In the genomic region with DNA sequence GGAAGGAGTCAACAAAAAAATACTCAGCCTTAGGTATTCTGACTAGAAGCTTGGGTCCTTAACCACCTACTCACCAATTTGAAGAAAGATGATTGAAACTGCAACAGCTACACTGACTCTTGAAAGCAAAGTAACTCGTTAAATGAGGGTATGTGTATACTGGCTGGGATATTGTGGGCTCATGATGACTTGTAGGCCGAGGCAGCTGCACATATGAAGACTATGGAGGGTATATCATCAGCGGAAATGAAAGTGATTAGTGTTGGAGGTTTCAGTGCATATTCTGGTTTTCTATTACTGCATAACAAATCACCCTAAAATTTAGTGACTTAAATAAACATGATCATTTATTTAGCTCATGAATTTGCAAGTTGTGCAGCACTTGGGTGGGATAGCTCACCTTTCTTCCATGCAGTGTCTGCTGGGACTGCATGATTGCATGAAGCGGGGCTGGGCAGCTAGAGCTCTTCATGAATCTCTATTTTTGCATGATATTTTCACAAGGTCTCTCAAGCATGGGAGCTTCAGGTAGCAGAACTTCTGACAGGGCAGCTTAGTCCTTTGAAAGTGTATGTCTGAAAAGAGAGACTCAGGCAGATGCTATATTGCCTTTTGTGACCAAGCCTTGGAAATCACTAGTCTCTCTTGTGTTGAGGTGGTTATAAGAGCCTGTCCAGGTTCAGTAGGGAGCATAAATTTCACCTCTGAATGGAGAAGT, we compare ENCODE assay signal across 12 cellular contexts.
DNase-seq lines count a peak whose midpoint lies in the region; ATAC-seq and TF ChIP-seq lines count a peak whose summit lies in the region.
"Had no signal": no experiment of that assay in that cellular context is flagged by ENCODE, and none has a peak within 500 bp of the region (broad histone marks: within the 10 kb centered on the region; RNA-seq: fewer than 3 reads in every experiment).

No MANE protein-coding gene starts in this region.

- CTCF ChIA-PET in activated naive CD4-positive, alpha-beta T cell treated with anti-CD3 and anti-CD28 coated beads, Interleukin-2, amount 10 ng/mL, durations not matched to agents 7 days and 5 days (lab: Charles Lee) = interaction anchor here (1.5 kb wide), 1 partner anchor 36 kb away, joined by 7 read pairs; no protein-coding TSS in a partner anchor

- no peaks in the 10 kb centered on the region for H3K79me2 ChIP-seq in Karpas-422 (ENCODE audit: low read length)

- peak; percentile 98 for ATAC-seq in HG02763 (IDR thresholded peaks at IDR 0.05; ENCODE audit: unreplicated experiment)
- peak; percentile 97 for ATAC-seq in stimulated activated naive CD8-positive, alpha-beta T cell treated with anti-CD3 and anti-CD28 coated beads, Interleukin-15, Interleukin-2, amounts not matched to agents 100 U/mL and 50 U/mL, for 24 hours
- no peak for ATAC-seq in gastrocnemius medialis
- ATAC-seq: pancreas had no signal

- H4K20me1 ChIP-seq in Karpas-422 (ENCODE audit: insufficient read depth, low read depth, low read length) = no peaks in the 10 kb centered on the region

- H3K9me3 Mint-ChIP-seq in activated naive CD4-positive, alpha-beta T cell treated with anti-CD3 and anti-CD28 coated beads, Interleukin-2, amount 10 ng/mL, durations not matched to agents 7 days and 5 days = no peaks in the 10 kb centered on the region
- H3K9me3 Mint-ChIP-seq: stimulated activated naive CD8-positive, alpha-beta T cell treated with anti-CD3 and anti-CD28 coated beads, Interleukin-15, Interleukin-2, amounts not matched to agents 100 ng/mL and 50 ng/mL, for 24 hours; T-helper 1 cell treated with Interleukin-12 subunit alpha and Interleukin-12 subunit beta and Interleukin-4 antibody, amounts not matched to agents 30 μg/mL and 1 μg/mL, for 36 hours had no signal

- H3K9ac ChIP-seq in Karpas-422 (ENCODE audit: low read length) = no peak overlapping the region

- TF ChIP-seq CTCF in gastrocnemius medialis (IDR thresholded peaks at IDR 0.05 in 4 of 5, conservative IDR thresholded peaks at IDR 0.05 in 1 of 5) = no peak
- no peak for TF ChIP-seq CTCF in left ventricle myocardium inferior (IDR thresholded peaks at IDR 0.05; ENCODE audit: borderline replicate concordance)

- DNase-seq in activated naive CD4-positive, alpha-beta T cell treated with anti-CD3 and anti-CD28 coated beads, Interleukin-2, amount 10 ng/mL, durations not matched to agents 7 days and 5 days = no peak
- DNase-seq in activated naive CD4-positive, alpha-beta T cell (lab: John Stamatoyannopoulos, UW) = no peak
- DNase-seq in Karpas-422 = peak; percentile 89
- no peak for DNase-seq in stimulated activated naive CD8-positive, alpha-beta T cell treated with anti-CD3 and anti-CD28 coated beads, Interleukin-15, Interleukin-2, amounts not matched to agents 100 U/mL and 50 U/mL, for 24 hours
- DNase-seq in COR-L47 (lab: John Stamatoyannopoulos, UW) = no peak
- DNase-seq in gastrocnemius medialis = no peak
- no peak for DNase-seq in left ventricle myocardium inferior
- DNase-seq: NCI-H1105 treated with DMSO at 0.1 percent for 48 hours, pancreas had no signal

- no peaks in the 10 kb centered on the region for H3K27me3 ChIP-seq in Karpas-422 (ENCODE audit: low read length)
- no peaks in the 10 kb centered on the region for H3K27me3 ChIP-seq in gastrocnemius medialis
- no peaks in the 10 kb centered on the region for H3K27me3 ChIP-seq in left ventricle myocardium inferior (ENCODE audit: low read depth)
- H3K27me3 ChIP-seq: pancreas had no signal

- H3K4me1 Mint-ChIP-seq in activated naive CD4-positive, alpha-beta T cell treated with anti-CD3 and anti-CD28 coated beads, Interleukin-2, amount 10 ng/mL, durations not matched to agents 7 days and 5 days = peaks cover 56% of the 10 kb centered on the region

- no peak overlapping the region for H2AFZ ChIP-seq in Karpas-422 (ENCODE audit: low read length)

- no peaks in the 10 kb centered on the region for H3K27me3 Mint-ChIP-seq in activated naive CD4-positive, alpha-beta T cell treated with anti-CD3 and anti-CD28 coated beads, Interleukin-2, amount 10 ng/mL, durations not matched to agents 7 days and 5 days

- H3K4me1 ChIP-seq in Karpas-422 (ENCODE audit: low read length) (peaks cover 19% of the 10 kb centered on the region), gastrocnemius medialis (peaks cover 20 to 21% of the 10 kb centered on the region in 2 donors), left ventricle myocardium inferior (peaks cover 9% of the 10 kb centered on the region)

- peaks cover 42% of the 10 kb centered on the region for H3K36me3 Mint-ChIP-seq in activated naive CD4-positive, alpha-beta T cell treated with anti-CD3 and anti-CD28 coated beads, Interleukin-2, amount 10 ng/mL, durations not matched to agents 7 days and 5 days

- H3K9me3 ChIP-seq in Karpas-422 (ENCODE audit: low read length) (no peaks in the 10 kb centered on the region), gastrocnemius medialis (no peaks in the 10 kb centered on the region), left ventricle myocardium inferior (replicated peaks) (no peaks in the 10 kb centered on the region)
- H3K9me3 ChIP-seq: pancreas had no signal

- intact Hi-C loops in gastrocnemius medialis (cut with DNase I; ENCODE audit: low total_unique reads) (no loop called here), left ventricle myocardium inferior (cut with micrococcal nuclease) (no loop called here)

- 0 out of 2 replicates have a peak overlapping the region, but pooled peaks have one; percentile 5 for H3K4me3 ChIP-seq in Karpas-422 (ENCODE audit: low read length)
- H3K4me3 ChIP-seq in gastrocnemius medialis = no peak overlapping the region
- H3K4me3 ChIP-seq in left ventricle myocardium inferior = no peak overlapping the region
- H3K4me3 ChIP-seq: pancreas had no signal

- peak overlapping the region; percentile 29; the same call in 1 of the 2 replicates for H3K27ac ChIP-seq in Karpas-422 (ENCODE audit: low read length)
- H3K27ac ChIP-seq in gastrocnemius medialis = no peak overlapping the region
- H3K27ac ChIP-seq in left ventricle myocardium inferior (replicated peaks) = no peak overlapping the region
- H3K27ac ChIP-seq: pancreas had no signal

- H3K27ac Mint-ChIP-seq in activated naive CD4-positive, alpha-beta T cell treated with anti-CD3 and anti-CD28 coated beads, Interleukin-2, amount 10 ng/mL, durations not matched to agents 7 days and 5 days = peak overlapping the region; percentile 20
- H3K27ac Mint-ChIP-seq: stimulated activated naive CD8-positive, alpha-beta T cell treated with anti-CD3 and anti-CD28 coated beads, Interleukin-15, Interleukin-2, amounts not matched to agents 100 ng/mL and 50 ng/mL, for 24 hours; T-helper 1 cell treated with Interleukin-12 subunit alpha and Interleukin-12 subunit beta and Interleukin-4 antibody, amounts not matched to agents 30 μg/mL and 1 μg/mL, for 36 hours had no signal

- no peak overlapping the region for H3K4me3 Mint-ChIP-seq in activated naive CD4-positive, alpha-beta T cell treated with anti-CD3 and anti-CD28 coated beads, Interleukin-2, amount 10 ng/mL, durations not matched to agents 7 days and 5 days
- H3K4me3 Mint-ChIP-seq: stimulated activated naive CD8-positive, alpha-beta T cell treated with anti-CD3 and anti-CD28 coated beads, Interleukin-15, Interleukin-2, amounts not matched to agents 100 ng/mL and 50 ng/mL, for 24 hours; T-helper 1 cell treated with Interleukin-12 subunit alpha and Interleukin-12 subunit beta and Interleukin-4 antibody, amounts not matched to agents 30 μg/mL and 1 μg/mL, for 36 hours had no signal

- no peaks in the 10 kb centered on the region for H3K9me2 ChIP-seq in Karpas-422 (replicated peaks; ENCODE audit: insufficient read depth, low read length)

- no peaks in the 10 kb centered on the region for H3K36me3 ChIP-seq in Karpas-422 (ENCODE audit: insufficient read depth, low read length)
- H3K36me3 ChIP-seq in gastrocnemius medialis = no peaks in the 10 kb centered on the region
- no peaks in the 10 kb centered on the region for H3K36me3 ChIP-seq in left ventricle myocardium inferior
- H3K36me3 ChIP-seq: pancreas had no signal

- H3K4me2 ChIP-seq in Karpas-422 (ENCODE audit: low read depth, low read length, poor library complexity, severe bottlenecking) = peak overlapping the region; percentile 58

- in situ Hi-C loops in gastrocnemius medialis (cut with MboI; ENCODE audit: low sequenced_read_pairs in 4 of 4) = loop anchor here in 2 of 4 donors (25.0 kb wide), 2 partner anchors 93 to 293 kb away; a partner anchor contains a TSS

- no peak for TF ChIP-seq POLR2A in gastrocnemius medialis (IDR thresholded peaks at IDR 0.05)

Comparison
In these comparisons a context has a peak if more than half of its experiments do, and no peak if none do; other contexts are left out.
1. ATAC-seq: peak in HG02763 (single experiment) and stimulated activated naive CD8-positive, alpha-beta T cell treated with anti-CD3 and anti-CD28 coated beads, Interleukin-15, Interleukin-2, amounts not matched to agents 100 U/mL and 50 U/mL, for 24 hours (single experiment); none in gastrocnemius medialis (0 of 2).